Comparison of ENCODE assay signal across 1 cellular context in the genomic region with DNA sequence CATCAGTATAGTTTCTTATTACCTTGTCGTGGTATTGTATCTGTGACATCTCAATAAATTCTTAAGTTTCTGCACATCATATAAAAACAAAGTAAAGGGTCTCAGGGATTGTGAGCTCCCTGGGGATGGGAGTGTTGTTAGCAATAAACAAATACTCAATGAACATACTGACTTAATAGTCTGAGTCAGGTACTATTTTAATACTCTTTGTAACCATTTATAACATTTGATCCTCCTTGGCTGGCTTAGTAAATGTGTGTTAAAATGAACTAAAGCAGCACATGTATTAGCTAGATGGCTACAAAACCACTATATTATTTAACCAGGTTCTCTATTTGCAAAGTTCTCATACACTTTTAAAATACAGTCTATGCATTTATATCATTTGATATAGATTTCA.
TF ChIP-seq lines count a peak whose summit lies in the region.

No MANE protein-coding gene starts in this region.

TF ChIP-seq in GM12878, 131 proteins besides CTCF, POLR2A, EP300 and RAD21:
- TF ChIP-seq, protein P1, sequence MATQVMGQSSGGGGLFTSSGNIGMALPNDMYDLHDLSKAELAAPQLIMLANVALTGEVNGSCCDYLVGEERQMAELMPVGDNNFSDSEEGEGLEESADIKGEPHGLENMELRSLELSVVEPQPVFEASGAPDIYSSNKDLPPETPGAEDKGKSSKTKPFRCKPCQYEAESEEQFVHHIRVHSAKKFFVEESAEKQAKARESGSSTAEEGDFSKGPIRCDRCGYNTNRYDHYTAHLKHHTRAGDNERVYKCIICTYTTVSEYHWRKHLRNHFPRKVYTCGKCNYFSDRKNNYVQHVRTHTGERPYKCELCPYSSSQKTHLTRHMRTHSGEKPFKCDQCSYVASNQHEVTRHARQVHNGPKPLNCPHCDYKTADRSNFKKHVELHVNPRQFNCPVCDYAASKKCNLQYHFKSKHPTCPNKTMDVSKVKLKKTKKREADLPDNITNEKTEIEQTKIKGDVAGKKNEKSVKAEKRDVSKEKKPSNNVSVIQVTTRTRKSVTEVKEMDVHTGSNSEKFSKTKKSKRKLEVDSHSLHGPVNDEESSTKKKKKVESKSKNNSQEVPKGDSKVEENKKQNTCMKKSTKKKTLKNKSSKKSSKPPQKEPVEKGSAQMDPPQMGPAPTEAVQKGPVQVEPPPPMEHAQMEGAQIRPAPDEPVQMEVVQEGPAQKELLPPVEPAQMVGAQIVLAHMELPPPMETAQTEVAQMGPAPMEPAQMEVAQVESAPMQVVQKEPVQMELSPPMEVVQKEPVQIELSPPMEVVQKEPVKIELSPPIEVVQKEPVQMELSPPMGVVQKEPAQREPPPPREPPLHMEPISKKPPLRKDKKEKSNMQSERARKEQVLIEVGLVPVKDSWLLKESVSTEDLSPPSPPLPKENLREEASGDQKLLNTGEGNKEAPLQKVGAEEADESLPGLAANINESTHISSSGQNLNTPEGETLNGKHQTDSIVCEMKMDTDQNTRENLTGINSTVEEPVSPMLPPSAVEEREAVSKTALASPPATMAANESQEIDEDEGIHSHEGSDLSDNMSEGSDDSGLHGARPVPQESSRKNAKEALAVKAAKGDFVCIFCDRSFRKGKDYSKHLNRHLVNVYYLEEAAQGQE (IDR thresholded peaks at IDR 0.05; ENCODE audit: low read depth, low read length), result no peak
- TF ChIP-seq IKZF2 (IDR thresholded peaks at IDR 0.05), result no peak
